In genomic region chr16:89346869-89347268, GRCh38 we compare ENCODE assay signal across 1 cellular context.
TF ChIP-seq lines count a peak whose summit lies in the region.

No MANE protein-coding gene starts in this region.

TF ChIP-seq in H1, 55 proteins besides CTCF, POLR2A, EP300 and RAD21 (continued from another document):
- TF ChIP-seq CHD7 (IDR thresholded peaks at IDR 0.05; ENCODE audit: insufficient replicate concordance, low read length): no peak
- TF ChIP-seq CBX8 (IDR thresholded peaks at IDR 0.05; ENCODE audit: borderline replicate concordance, low read depth, low read length): no peak
- TF ChIP-seq PHF8 (conservative IDR thresholded peaks at IDR 0.05; ENCODE audit: low read depth, low read length): no peak
- no peak for TF ChIP-seq RXRA (IDR thresholded peaks at IDR 0.05; ENCODE audit: insufficient read depth, low read depth, low read length)
- TF ChIP-seq SIN3A (conservative IDR thresholded peaks at IDR 0.05 in 1 of 2, IDR thresholded peaks at IDR 0.05 in 1 of 2; ENCODE audit: low read depth in 1 of 2, low read length in 2 of 2): no peak
- no peak for TF ChIP-seq ATF2 (IDR thresholded peaks at IDR 0.05; ENCODE audit: low read length)
- TF ChIP-seq SIX5 (IDR thresholded peaks at IDR 0.05; ENCODE audit: low read depth, low read length): no peak
- TF ChIP-seq KDM1A (IDR thresholded peaks at IDR 0.05; ENCODE audit: borderline replicate concordance, low read length): no peak
